ENCODE assay signal across 15 cellular contexts in the genomic region with DNA sequence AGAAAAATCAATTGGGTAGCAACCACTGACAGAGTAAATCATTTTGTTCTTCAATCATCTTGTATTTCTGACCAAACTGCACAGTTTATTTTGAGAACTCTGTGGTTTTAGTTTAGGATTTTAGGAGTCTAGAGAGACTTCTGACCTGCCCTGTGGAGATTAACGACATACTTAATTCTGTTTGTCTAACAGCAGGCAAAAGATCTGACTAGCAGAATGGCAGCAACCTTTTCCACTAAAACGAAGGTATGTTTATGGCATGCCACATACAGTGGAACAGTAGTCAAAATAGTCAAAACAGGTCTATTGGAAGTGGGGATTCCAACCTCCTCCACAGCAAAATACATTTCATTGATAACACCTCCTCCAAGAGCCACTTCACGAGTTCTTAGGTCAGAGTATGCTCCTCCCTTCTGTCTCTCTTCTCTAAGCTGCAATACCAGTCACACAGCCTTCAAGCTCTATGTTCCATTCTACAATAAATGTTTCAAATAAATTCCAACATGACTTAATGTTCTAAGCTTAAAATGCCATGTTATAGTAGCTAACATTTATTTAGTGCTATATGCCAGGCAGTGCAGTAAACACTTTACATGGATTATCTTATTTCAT.
"Had no signal": no experiment of that assay in that cellular context is flagged by ENCODE, and none has a peak within 500 bp of the region (broad histone marks: within the 10 kb centered on the region; RNA-seq: fewer than 3 reads in every experiment).

No MANE protein-coding gene starts in this region.

- H3K27me3 ChIP-seq: colonic mucosa, gastroesophageal sphincter had no signal

- DNase-seq: activated CD8-positive, alpha-beta memory T cell treated with anti-CD3 and anti-CD28 coated beads, Interleukin-2, amount 50 U/mL, for 48 hours; activated CD8-positive, alpha-beta T cell treated with anti-CD3 and anti-CD28 coated beads, Interleukin-2, amount 10 ng/mL, durations not matched to agents 7 days and 5 days; activated naive CD4-positive, alpha-beta T cell treated with Interleukin-2 at 50 U/mL for 16 hours; caudate nucleus; colonic mucosa; kidney; left ventricle myocardium superior; mesendoderm; stimulated activated CD4-positive, alpha-beta T cell treated with anti-CD3 and anti-CD28 coated beads, Interleukin-2, amount 100 ng/mL, for 24 hours; stimulated activated naive B cell treated with anti-CD40 and anti-IgM and Interleukin-4, amounts not matched to agents 10 μg/mL and 1 μg/mL and 100 μg/mL, for 72 hours; substantia nigra; T-helper 9 cell; trophoblast cell had no signal

- H3K4me3 ChIP-seq: colonic mucosa, gastroesophageal sphincter had no signal

- H3K9me3 ChIP-seq: colonic mucosa, gastroesophageal sphincter had no signal

- H3K27ac ChIP-seq: colonic mucosa, gastroesophageal sphincter had no signal

- ATAC-seq: activated CD8-positive, alpha-beta T cell treated with anti-CD3 and anti-CD28 coated beads, Interleukin-2, amount 10 ng/mL, durations not matched to agents 7 days and 5 days; gastroesophageal sphincter; left ventricle myocardium superior; sciatic nerve; stimulated activated naive B cell treated with anti-CD40 and anti-IgM and Interleukin-4, amounts not matched to agents 10 μg/mL and 1 μg/mL and 100 μg/mL, for 72 hours had no signal

- H3K4me1 ChIP-seq: colonic mucosa, gastroesophageal sphincter had no signal

- H3K36me3 ChIP-seq: colonic mucosa, gastroesophageal sphincter had no signal
